17 cellular contexts compared by ENCODE assay signal in genomic region chr2:237896941-237897340, GRCh38. TPM values are rescaled to one million over a fixed set of nuclear protein-coding genes. Genes with fewer than 3 reads are reported as not detected.
DNase-seq lines count a peak whose midpoint lies in the region; ATAC-seq lines count a peak whose summit lies in the region.
"Had no signal": no experiment of that assay in that cellular context is flagged by ENCODE, and none has a peak within 500 bp of the region (broad histone marks: within the 10 kb centered on the region; RNA-seq: fewer than 3 reads in every experiment).

No MANE protein-coding gene starts in this region.

- H3K4me3 Mint-ChIP-seq in activated CD4-positive, alpha-beta T cell treated with anti-CD3 and anti-CD28 coated beads, Interleukin-2, amount 10 ng/mL, durations not matched to agents 7 days and 5 days, result no peak overlapping the region
- H3K4me3 Mint-ChIP-seq in activated T-helper 1 cell treated with anti-CD3 and anti-CD28 coated beads, Interleukin-12 subunit alpha, Interleukin-12 subunit beta, Interleukin-2, Interleukin-4 antibody, amounts not matched to agents 30 ng/mL and 10 ng/mL and 1 ng/mL, durations not matched to agents 14 hours and 24 hours and 36 hours, result no peak overlapping the region
- H3K4me3 Mint-ChIP-seq in stimulated activated effector memory CD8-positive, alpha-beta T cell treated with anti-CD3 and anti-CD28 coated beads, Interleukin-12 subunit alpha, Interleukin-12 subunit beta, amount 100 ng/mL, for 72 hours, result no peak overlapping the region

- CTCF ChIA-PET in activated CD4-positive, alpha-beta T cell treated with anti-CD3 and anti-CD28 coated beads, Interleukin-2, amount 10 ng/mL, durations not matched to agents 7 days and 5 days (lab: Charles Lee), result no interaction called here

- H3K27ac Mint-ChIP-seq in activated CD4-positive, alpha-beta T cell treated with anti-CD3 and anti-CD28 coated beads, Interleukin-2, amount 10 ng/mL, durations not matched to agents 7 days and 5 days, result peak overlapping the region; percentile 96
- H3K27ac Mint-ChIP-seq in activated T-helper 1 cell treated with anti-CD3 and anti-CD28 coated beads, Interleukin-12 subunit alpha, Interleukin-12 subunit beta, Interleukin-2, Interleukin-4 antibody, amounts not matched to agents 30 ng/mL and 10 ng/mL and 1 ng/mL, durations not matched to agents 14 hours and 24 hours and 36 hours, result peak overlapping the region; percentile 11
- peak overlapping the region; percentile 52 for H3K27ac Mint-ChIP-seq in stimulated activated effector memory CD8-positive, alpha-beta T cell treated with anti-CD3 and anti-CD28 coated beads, Interleukin-12 subunit alpha, Interleukin-12 subunit beta, amount 100 ng/mL, for 72 hours

- intact Hi-C loops in activated T-helper 1 cell treated with anti-CD3 and anti-CD28 coated beads, Interleukin-12 subunit alpha, Interleukin-12 subunit beta, Interleukin-2, Interleukin-4 antibody, amounts not matched to agents 30 ng/mL and 10 ng/mL and 1 ng/mL, durations not matched to agents 14 hours and 24 hours and 36 hours (cut with micrococcal nuclease), result no loop called here

- no peak for ATAC-seq in stimulated activated effector memory CD8-positive, alpha-beta T cell treated with anti-CD3 and anti-CD28 coated beads, Interleukin-12 subunit alpha, Interleukin-12 subunit beta, amount 100 ng/mL, for 72 hours
- no peak for ATAC-seq in HG03342 (IDR thresholded peaks at IDR 0.05; ENCODE audit: unreplicated experiment)

- H3K27ac ChIP-seq in layer of hippocampus (ENCODE audit: low read depth, low read length), result peak overlapping the region; percentile 84

- H3K27me3 ChIP-seq in layer of hippocampus (ENCODE audit: control insufficient read depth, insufficient read depth, low read length), result no peaks in the 10 kb centered on the region
- H3K27me3 ChIP-seq: body of pancreas, pancreas had no signal

- peaks cover 5% of the 10 kb centered on the region for H3K36me3 Mint-ChIP-seq in activated CD4-positive, alpha-beta T cell treated with anti-CD3 and anti-CD28 coated beads, Interleukin-2, amount 10 ng/mL, durations not matched to agents 7 days and 5 days (ENCODE audit: low read depth)
- H3K36me3 Mint-ChIP-seq in activated T-helper 1 cell treated with anti-CD3 and anti-CD28 coated beads, Interleukin-12 subunit alpha, Interleukin-12 subunit beta, Interleukin-2, Interleukin-4 antibody, amounts not matched to agents 30 ng/mL and 10 ng/mL and 1 ng/mL, durations not matched to agents 14 hours and 24 hours and 36 hours (ENCODE audit: low read depth), result peaks cover 9% of the 10 kb centered on the region
- H3K36me3 Mint-ChIP-seq in stimulated activated effector memory CD8-positive, alpha-beta T cell treated with anti-CD3 and anti-CD28 coated beads, Interleukin-12 subunit alpha, Interleukin-12 subunit beta, amount 100 ng/mL, for 72 hours, result peaks cover 11% of the 10 kb centered on the region
- H3K36me3 Mint-ChIP-seq: CD4-positive, alpha-beta memory T cell had no signal

- POLR2A ChIA-PET in activated CD4-positive, alpha-beta T cell treated with anti-CD3 and anti-CD28 coated beads, Interleukin-2, amount 10 ng/mL, durations not matched to agents 7 days and 5 days (lab: Charles Lee), result no interaction called here

- H3K4me1 Mint-ChIP-seq in activated CD4-positive, alpha-beta T cell treated with anti-CD3 and anti-CD28 coated beads, Interleukin-2, amount 10 ng/mL, durations not matched to agents 7 days and 5 days, result peaks cover 70% of the 10 kb centered on the region
- H3K4me1 Mint-ChIP-seq in activated T-helper 1 cell treated with anti-CD3 and anti-CD28 coated beads, Interleukin-12 subunit alpha, Interleukin-12 subunit beta, Interleukin-2, Interleukin-4 antibody, amounts not matched to agents 30 ng/mL and 10 ng/mL and 1 ng/mL, durations not matched to agents 14 hours and 24 hours and 36 hours (ENCODE audit: low read depth), result peaks cover 67% of the 10 kb centered on the region
- H3K4me1 Mint-ChIP-seq in stimulated activated effector memory CD8-positive, alpha-beta T cell treated with anti-CD3 and anti-CD28 coated beads, Interleukin-12 subunit alpha, Interleukin-12 subunit beta, amount 100 ng/mL, for 72 hours, result peaks cover 51% of the 10 kb centered on the region

- DNase-seq in activated CD4-positive, alpha-beta T cell treated with anti-CD3 and anti-CD28 coated beads, Interleukin-2, amount 10 ng/mL, durations not matched to agents 7 days and 5 days, result no peak
- DNase-seq in activated CD4-positive, alpha-beta T cell treated with anti-CD3 and anti-CD28 coated beads, Interleukin-2, amount 50 U/mL, for 4 hours, result no peak
- no peak for DNase-seq in activated T-helper 1 cell treated with anti-CD3 and anti-CD28 coated beads, Interleukin-12 subunit alpha, Interleukin-12 subunit beta, Interleukin-2, Interleukin-4 antibody, amounts not matched to agents 30 ng/mL and 10 ng/mL and 1 ng/mL, durations not matched to agents 14 hours and 24 hours and 36 hours (ENCODE audit: low spot score)
- DNase-seq in stimulated activated effector memory CD8-positive, alpha-beta T cell treated with anti-CD3 and anti-CD28 coated beads, Interleukin-12 subunit alpha, Interleukin-12 subunit beta, amount 100 ng/mL, for 72 hours (ENCODE audit: low spot score in 2 of 2), result no peak
- no peak for DNase-seq in HK-2 (ENCODE audit: unreplicated experiment)
- DNase-seq in SW 1271 (lab: John Stamatoyannopoulos, UW), result no peak
- DNase-seq: activated CD4-positive, alpha-beta T cell treated with anti-CD3 and anti-CD28 coated beads for 48 hours; CD4-positive, alpha-beta memory T cell; foreskin melanocyte; H7; midbrain; NCI-H774; RPMI8226 had no signal

- no peaks in the 10 kb centered on the region for H3K9me3 Mint-ChIP-seq in activated CD4-positive, alpha-beta T cell treated with anti-CD3 and anti-CD28 coated beads, Interleukin-2, amount 10 ng/mL, durations not matched to agents 7 days and 5 days
- H3K9me3 Mint-ChIP-seq in activated T-helper 1 cell treated with anti-CD3 and anti-CD28 coated beads, Interleukin-12 subunit alpha, Interleukin-12 subunit beta, Interleukin-2, Interleukin-4 antibody, amounts not matched to agents 30 ng/mL and 10 ng/mL and 1 ng/mL, durations not matched to agents 14 hours and 24 hours and 36 hours, result peaks cover 3% of the 10 kb centered on the region
- no peaks in the 10 kb centered on the region for H3K9me3 Mint-ChIP-seq in stimulated activated effector memory CD8-positive, alpha-beta T cell treated with anti-CD3 and anti-CD28 coated beads, Interleukin-12 subunit alpha, Interleukin-12 subunit beta, amount 100 ng/mL, for 72 hours

- H3K27me3 Mint-ChIP-seq in activated CD4-positive, alpha-beta T cell treated with anti-CD3 and anti-CD28 coated beads, Interleukin-2, amount 10 ng/mL, durations not matched to agents 7 days and 5 days, result no peaks in the 10 kb centered on the region
- no peaks in the 10 kb centered on the region for H3K27me3 Mint-ChIP-seq in activated T-helper 1 cell treated with anti-CD3 and anti-CD28 coated beads, Interleukin-12 subunit alpha, Interleukin-12 subunit beta, Interleukin-2, Interleukin-4 antibody, amounts not matched to agents 30 ng/mL and 10 ng/mL and 1 ng/mL, durations not matched to agents 14 hours and 24 hours and 36 hours (ENCODE audit: insufficient read depth)
- H3K27me3 Mint-ChIP-seq: CD4-positive, alpha-beta memory T cell had no signal

RNA-seq across cellular contexts. Expression of gene RAMP1, which starts 37.5 kb away (rescaled TPM):
- total RNA-seq in activated CD4-positive, alpha-beta T cell treated with anti-CD3 and anti-CD28 coated beads, Interleukin-2, amount 10 ng/mL, durations not matched to agents 7 days and 5 days, result 1 to 10 TPM; 4.9 TPM
- total RNA-seq in activated T-helper 1 cell treated with anti-CD3 and anti-CD28 coated beads, Interleukin-12 subunit alpha, Interleukin-12 subunit beta, Interleukin-2, Interleukin-4 antibody, amounts not matched to agents 30 ng/mL and 10 ng/mL and 1 ng/mL, durations not matched to agents 14 hours and 24 hours and 36 hours, result 19.4 and 21.1 TPM in 2 replicates
- total RNA-seq: CD4-positive, alpha-beta memory T cell had no signal

Comparison
In these comparisons a context has a peak if more than half of its experiments do, and no peak if none do; other contexts are left out.
1. H3K27ac Mint-ChIP-seq: peak in every context shown above with its lines; median percentile 96 in activated CD4-positive, alpha-beta T cell treated with anti-CD3 and anti-CD28 coated beads, Interleukin-2, amount 10 ng/mL, durations not matched to agents 7 days and 5 days; 52 in stimulated activated effector memory CD8-positive, alpha-beta T cell treated with anti-CD3 and anti-CD28 coated beads, Interleukin-12 subunit alpha, Interleukin-12 subunit beta, amount 100 ng/mL, for 72 hours; 11 in activated T-helper 1 cell treated with anti-CD3 and anti-CD28 coated beads, Interleukin-12 subunit alpha, Interleukin-12 subunit beta, Interleukin-2, Interleukin-4 antibody, amounts not matched to agents 30 ng/mL and 10 ng/mL and 1 ng/mL, durations not matched to agents 14 hours and 24 hours and 36 hours.